8 cellular contexts compared by ENCODE assay signal in the genomic region with DNA sequence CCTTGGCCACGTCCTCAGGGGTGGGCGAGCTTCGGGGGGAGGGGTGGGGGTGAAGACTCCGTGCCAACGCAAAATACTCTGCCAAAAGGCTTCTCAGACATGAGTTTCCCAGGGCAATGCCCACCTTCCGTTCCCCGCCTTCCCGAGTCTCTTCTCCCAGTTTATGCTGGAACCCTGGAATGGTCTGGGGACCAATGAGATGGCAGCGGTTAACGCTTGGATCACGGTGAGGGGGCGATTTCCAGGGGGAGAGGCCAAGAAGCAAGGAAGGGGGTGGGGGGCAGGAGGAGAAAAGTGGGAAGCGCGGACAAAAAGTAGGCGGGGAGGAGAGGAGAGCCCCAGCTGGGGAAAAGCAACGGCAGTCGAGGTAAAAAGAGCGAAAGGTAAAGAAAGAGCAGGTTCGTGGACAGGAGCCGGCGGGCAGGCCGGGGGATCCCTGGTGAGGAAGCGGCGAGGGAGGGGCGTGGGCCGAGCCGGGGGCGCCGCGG. TPM values are rescaled to one million over a fixed set of nuclear protein-coding genes. Genes with fewer than 3 reads are reported as not detected.
DNase-seq lines count a peak whose midpoint lies in the region; ATAC-seq, FAIRE-seq and TF ChIP-seq lines count a peak whose summit lies in the region.

No MANE protein-coding gene starts in this region.

- H3K27me3 ChIP-seq in HepG2 (ENCODE audit: control insufficient read depth in 1 of 2, insufficient read depth in 2 of 2, low read length in 2 of 2) (peaks cover 5 to 26% of the 10 kb centered on the region in 2 experiments; a peak in 4 of 5 replicates), right lobe of liver (no peaks in the 10 kb centered on the region), aorta (ENCODE audit: control insufficient read depth in 1 of 2, insufficient read depth in 2 of 2, low read length in 1 of 2) (no peaks in the 10 kb centered on the region), pancreas (peaks cover 0 to 25% (median 6%) of the 10 kb centered on the region in 4 donors)

- TF ChIP-seq POLR2A in HepG2 (IDR thresholded peaks at IDR 0.05; ENCODE audit: insufficient read depth in 1 of 2, low read depth in 2 of 2, low read length in 2 of 2) (no peak), right lobe of liver (IDR thresholded peaks at IDR 0.05) (no peak)

- TF ChIP-seq RAD21 in HepG2 (CRISPR knock-in tag; IDR thresholded peaks at IDR 0.05): no peak

- H4K20me1 ChIP-seq in HepG2 (ENCODE audit: insufficient read depth, low read length): no peaks in the 10 kb centered on the region

- no peak for FAIRE-seq in HepG2 (lab: Jason Lieb, UNC)
- no peak for FAIRE-seq in pancreas (lab: Jason Lieb, UNC)

- no peak for TF ChIP-seq EP300 in HepG2 (IDR thresholded peaks at IDR 0.05; ENCODE audit: low read depth in 2 of 2, low read length in 2 of 2)
- TF ChIP-seq EP300 in HepG2 (CRISPR knock-in tag; IDR thresholded peaks at IDR 0.05; ENCODE audit: borderline replicate concordance): no peak

- in situ Hi-C loops in HepG2 (cut with HindIII; ENCODE audit: extremely low pct_ligation_motif_present, low pct_unique_long_range_greater_than_20kb): no loop called here

- DNase-seq in HepG2 (ENCODE audit: low spot score): no peak
- DNase-seq in right lobe of liver: no peak
- peak in 11 of 61 donors; percentile 5 to 69 (median 41) for DNase-seq in caudate nucleus (lab: John Stamatoyannopoulos, UW)
- DNase-seq in aorta: peak; percentile 46 to 79
- DNase-seq in SW 1271 (lab: John Stamatoyannopoulos, UW): no peak
- DNase-seq in activated CD4-positive, alpha-beta T cell treated with anti-CD3 and anti-CD28 coated beads for 36 hours: no peak
- DNase-seq in pancreas: no peak

- POLR2A ChIA-PET in HepG2 (lab: Yijun Ruan, JAX): no interaction called here
- POLR2A ChIA-PET in activated CD4-positive, alpha-beta T cell treated with anti-CD3 and anti-CD28 coated beads for 36 hours (lab: Charles Lee): no interaction called here

- no peaks in the 10 kb centered on the region for H3K36me3 Mint-ChIP-seq in activated CD4-positive, alpha-beta T cell treated with anti-CD3 and anti-CD28 coated beads for 36 hours (ENCODE audit: low read depth)

- peak overlapping the region; percentile 20 to 36 (median 23); a peak in 4 of 6 replicates for H3K4me3 ChIP-seq in HepG2 (replicated peaks in 1 of 3; ENCODE audit: insufficient read depth in 1 of 3, low read depth in 2 of 3, low read length in 3 of 3)
- peak overlapping the region in 1 of 3 donors; percentile 46 for H3K4me3 ChIP-seq in right lobe of liver
- peak overlapping the region; percentile 46 for H3K4me3 ChIP-seq in mesodermal cell (ENCODE audit: extremely low read depth, insufficient read depth, low read length, poor library complexity, severe bottlenecking)
- H3K4me3 ChIP-seq in aorta (ENCODE audit: low read length in 2 of 2): peak overlapping the region; percentile 69 to 81
- H3K4me3 ChIP-seq in pancreas: peak overlapping the region in 2 of 4 donors; percentile 46 to 59

- TF ChIP-seq CTCF in HepG2 (CRISPR knock-in tag; IDR thresholded peaks at IDR 0.05) (no peak), right lobe of liver (IDR thresholded peaks at IDR 0.05) (no peak), pancreas (IDR thresholded peaks at IDR 0.05) (no peak)

- 31% methylated on average over 29 of the region's 30 CpGs for WGBS in HepG2 (ENCODE audit: low lambda C conversion rate)
- WGBS in right lobe of liver (ENCODE audit: insufficient coverage, low coverage, low lambda C conversion rate, missing lambda C conversion rate): 8% methylated on average over 18 of the region's 30 CpGs
- 1 to 5% methylated on average over 17 to 23 of the region's 30 CpGs for WGBS in mesodermal cell (ENCODE audit: insufficient coverage in 2 of 2), 2 experiments
- WGBS in aorta, 2 donors: 1 to 2% methylated on average over 26 to 30 of the region's 30 CpGs
- WGBS in pancreas, 2 donors: 6 to 7% methylated on average over 24 to 30 of the region's 30 CpGs

- no peak overlapping the region for H2AFZ ChIP-seq in HepG2 (ENCODE audit: low read length)

- H3K36me3 ChIP-seq in HepG2 (replicated peaks in 1 of 2; ENCODE audit: control insufficient read depth in 1 of 2, insufficient read depth in 2 of 2, low read length in 2 of 2): no peaks in the 10 kb centered on the region
- no peaks in the 10 kb centered on the region for H3K36me3 ChIP-seq in right lobe of liver
- no peaks in the 10 kb centered on the region for H3K36me3 ChIP-seq in mesodermal cell (ENCODE audit: control insufficient read depth, insufficient read depth, low read length)
- no peaks in the 10 kb centered on the region for H3K36me3 ChIP-seq in aorta (ENCODE audit: control insufficient read depth in 1 of 2, insufficient read depth in 2 of 2, low read length in 1 of 2)
- H3K36me3 ChIP-seq in pancreas: no peaks in the 10 kb centered on the region

- CTCF ChIA-PET in HepG2 (lab: Yijun Ruan, JAX; ENCODE audit: low intra/inter-chr PET ratio, low total read pairs): no interaction called here
- CTCF ChIA-PET in activated CD4-positive, alpha-beta T cell treated with anti-CD3 and anti-CD28 coated beads for 36 hours (lab: Charles Lee): interaction anchor here (0.7 kb wide), 1 partner anchor 195 kb away, joined by 3 read pairs; no protein-coding TSS in a partner anchor

- H3K9me3 ChIP-seq in HepG2 (ENCODE audit: low read length) (no peaks in the 10 kb centered on the region), right lobe of liver (no peaks in the 10 kb centered on the region), mesodermal cell (ENCODE audit: control insufficient read depth, low read length) (peaks cover 4% of the 10 kb centered on the region), aorta (ENCODE audit: control insufficient read depth, low read length) (no peaks in the 10 kb centered on the region), pancreas (no peaks in the 10 kb centered on the region)

- BruUV-seq in HepG2 (replicated peaks; lab: Mats Ljungman, UMichigan): no TSS peak

- H3K79me2 ChIP-seq in HepG2 (ENCODE audit: insufficient read depth, low read length): no peaks in the 10 kb centered on the region

- peaks cover 5% of the 10 kb centered on the region for H3K4me1 Mint-ChIP-seq in activated CD4-positive, alpha-beta T cell treated with anti-CD3 and anti-CD28 coated beads for 36 hours

- no peak overlapping the region for H3K27ac ChIP-seq in HepG2 (ENCODE audit: extremely low read length, insufficient read depth, low read length)
- H3K27ac ChIP-seq in right lobe of liver: no peak overlapping the region
- peak overlapping the region; percentile 68 for H3K27ac ChIP-seq in caudate nucleus (ENCODE audit: low read depth, low read length)
- H3K27ac ChIP-seq in mesodermal cell (ENCODE audit: low read depth, low read length, severe bottlenecking): no peak overlapping the region
- H3K27ac ChIP-seq in aorta (ENCODE audit: low read depth in 1 of 2, low read length in 2 of 2): peak overlapping the region; percentile 22 to 34
- H3K27ac ChIP-seq in pancreas: no peak overlapping the region

- H3K4me1 ChIP-seq in HepG2 (ENCODE audit: insufficient read depth, low read length): peaks cover 8% of the 10 kb centered on the region; the same call in 1 of the 2 replicates
- peaks cover 0 to 14% (median 5%) of the 10 kb centered on the region in 4 donors for H3K4me1 ChIP-seq in right lobe of liver
- H3K4me1 ChIP-seq in mesodermal cell (ENCODE audit: control insufficient read depth, insufficient read depth, low read length, poor library complexity, severe bottlenecking): peaks cover 4% of the 10 kb centered on the region
- H3K4me1 ChIP-seq in aorta (ENCODE audit: control insufficient read depth in 1 of 2, insufficient read depth in 2 of 2, low read length in 2 of 2): no peaks in the 10 kb centered on the region
- peaks cover 0 to 7% (median 0%) of the 10 kb centered on the region in 3 donors for H3K4me1 ChIP-seq in pancreas

- H3K4me2 ChIP-seq in HepG2 (ENCODE audit: low read depth, low read length): peak overlapping the region; percentile 60

- no peaks in the 10 kb centered on the region for H3K9me3 Mint-ChIP-seq in activated CD4-positive, alpha-beta T cell treated with anti-CD3 and anti-CD28 coated beads for 36 hours (ENCODE audit: low read depth)

- no peak overlapping the region for H3K9ac ChIP-seq in HepG2 (ENCODE audit: insufficient read depth, low read depth, low read length)

- H3K4me3 Mint-ChIP-seq in activated CD4-positive, alpha-beta T cell treated with anti-CD3 and anti-CD28 coated beads for 36 hours: no peak overlapping the region

- peaks cover 51% of the 10 kb centered on the region for H3K27me3 Mint-ChIP-seq in activated CD4-positive, alpha-beta T cell treated with anti-CD3 and anti-CD28 coated beads for 36 hours

- ATAC-seq in HepG2 (no peak), right lobe of liver (no peak), aorta (ENCODE audit: low FRiP score) (peak; percentile 8), pancreas (no peak)
- no peak for ATAC-seq in activated CD4-positive, alpha-beta T cell treated with anti-CD3 and anti-CD28 coated beads for 36 hours

- no peak overlapping the region for H3K27ac Mint-ChIP-seq in activated CD4-positive, alpha-beta T cell treated with anti-CD3 and anti-CD28 coated beads for 36 hours

- intact Hi-C loops in HepG2 (cut with micrococcal nuclease; ENCODE audit: unreplicated experiment): no loop called here
- intact Hi-C loops in right lobe of liver (cut with DNase I): no loop called here
- intact Hi-C loops in aorta (cut with DNase I): loop anchor here (5.0 to 10.0 kb wide), 5 partner anchors 103 to 193 kb away; no protein-coding TSS in a partner anchor
- intact Hi-C loops in activated CD4-positive, alpha-beta T cell treated with anti-CD3 and anti-CD28 coated beads for 36 hours (cut with DNase I, micrococcal nuclease): loop anchor here in 1 of 2 experiments (10.0 kb wide), 1 partner anchor 783 kb away; no protein-coding TSS in a partner anchor
- intact Hi-C loops in pancreas (cut with DNase I): no loop called here

RNA-seq across cellular contexts. Expression of a gene that starts 0.6 kb away (rescaled TPM):
- total RNA-seq in HepG2 (2016; rRNA removed; fragmentation: Illumina TruSeq; extraction: Trizol) (not detected in 2 replicates), right lobe of liver (under 1 TPM in 5 of 6 experiments, not detected in 1; 0.19 to 0.65 (median 0.32) TPM), aorta (10 to 100 TPM in 1 of 2 donors, 1 to 10 TPM in 1; 9.7 to 14.7 TPM), pancreas (1 to 10 TPM in 1 of 6 donors, under 1 TPM in 4, not detected in 1; 0.03 to 1.1 (median 0.26) TPM)
- total RNA-seq in HepG2 (2016; cell fraction: cytosol; rRNA removed; fragmentation: Illumina TruSeq; extraction: Trizol; ENCODE audit: low read depth): not detected in 2 replicates
- total RNA-seq in HepG2 (2016; cell fraction: insoluble cytoplasmic fraction; rRNA removed; fragmentation: Illumina TruSeq; extraction: Trizol): not detected in 2 replicates
- not detected in 2 replicates for total RNA-seq in HepG2 (2016; cell fraction: membrane; rRNA removed; fragmentation: Illumina TruSeq; extraction: Trizol)
- not detected in 2 replicates for total RNA-seq in HepG2 (2016; cell fraction: nucleus; rRNA removed; fragmentation: Illumina TruSeq; extraction: Trizol)
- polyA plus RNA-seq in HepG2 (2011; rRNA removed) (not detected in 2 replicates), aorta (1 to 10 TPM; 3.6 to 8.4 TPM), pancreas (under 1 TPM; 0.28 to 0.49 TPM)
- not detected in 2 replicates for polyA plus RNA-seq in HepG2 (2011; cell fraction: cytosol; rRNA removed)
- not detected in 2 replicates for polyA plus RNA-seq in HepG2 (2011; cell fraction: nucleus; rRNA removed)
- not detected in 2 replicates for polyA plus RNA-seq in HepG2 (2012)
- not detected in 2 replicates for polyA plus RNA-seq in HepG2 (2016; cell fraction: cytosol; fragmentation: Illumina TruSeq; extraction: Trizol; ENCODE audit: low read depth)
- polyA plus RNA-seq in HepG2 (2016; cell fraction: insoluble cytoplasmic fraction; fragmentation: Illumina TruSeq; extraction: Trizol; ENCODE audit: low read depth): not detected in 2 replicates
- polyA plus RNA-seq in HepG2 (2016; cell fraction: membrane; fragmentation: Illumina TruSeq; extraction: Trizol; ENCODE audit: low read depth): not detected in 2 replicates
- polyA plus RNA-seq in HepG2 (2016; cell fraction: nucleus; fragmentation: Illumina TruSeq; extraction: Trizol; ENCODE audit: insufficient read depth, low read depth): not detected in 2 replicates
- not detected in 2 replicates for polyA minus RNA-seq in HepG2 (2011; rRNA and poly(A)+ RNA removed; ENCODE audit: low replicate concordance)
- not detected in 2 replicates for polyA minus RNA-seq in HepG2 (2011; cell fraction: cytosol; rRNA and poly(A)+ RNA removed)
- polyA minus RNA-seq in HepG2 (2011; cell fraction: nucleus; rRNA and poly(A)+ RNA removed): not detected in 2 replicates
- polyA plus RNA-seq in mesodermal cell (2013, experiment 1 of 2): 20.2 TPM
- polyA plus RNA-seq in mesodermal cell (2013, experiment 2 of 2): 19.3 TPM
- total RNA-seq in activated CD4-positive, alpha-beta T cell treated with anti-CD3 and anti-CD28 coated beads for 36 hours: not detected

Comparison
In these comparisons a context has a peak if more than half of its experiments do, and no peak if none do; other contexts are left out.
1. DNase-seq: peak in aorta (2 of 2); none in HepG2 (single experiment), right lobe of liver (0 of 3), SW 1271 (0 of 2), activated CD4-positive, alpha-beta T cell treated with anti-CD3 and anti-CD28 coated beads for 36 hours (single experiment) and pancreas (0 of 6).
2. H3K27ac ChIP-seq: peak in caudate nucleus (single experiment) and aorta (2 of 2); none in HepG2 (single experiment), right lobe of liver (0 of 3), mesodermal cell (single experiment) and pancreas (0 of 4).
3. RNA of a gene that starts 0.6 kb away (total RNA-seq): 9.7 to 14.7 TPM in aorta; 0.19 to 0.65 TPM in right lobe of liver, 0.03 to 1.1 TPM in pancreas, not detected in HepG2 and not detected in activated CD4-positive, alpha-beta T cell treated with anti-CD3 and anti-CD28 coated beads for 36 hours; every median in the first group is over 4 times any median in the second.
4. intact Hi-C loops: an anchor here in aorta (5.0 to 10.0 kb wide); none called in HepG2, right lobe of liver and pancreas.